ENCODE assay signal across 14 cellular contexts in the genomic region with DNA sequence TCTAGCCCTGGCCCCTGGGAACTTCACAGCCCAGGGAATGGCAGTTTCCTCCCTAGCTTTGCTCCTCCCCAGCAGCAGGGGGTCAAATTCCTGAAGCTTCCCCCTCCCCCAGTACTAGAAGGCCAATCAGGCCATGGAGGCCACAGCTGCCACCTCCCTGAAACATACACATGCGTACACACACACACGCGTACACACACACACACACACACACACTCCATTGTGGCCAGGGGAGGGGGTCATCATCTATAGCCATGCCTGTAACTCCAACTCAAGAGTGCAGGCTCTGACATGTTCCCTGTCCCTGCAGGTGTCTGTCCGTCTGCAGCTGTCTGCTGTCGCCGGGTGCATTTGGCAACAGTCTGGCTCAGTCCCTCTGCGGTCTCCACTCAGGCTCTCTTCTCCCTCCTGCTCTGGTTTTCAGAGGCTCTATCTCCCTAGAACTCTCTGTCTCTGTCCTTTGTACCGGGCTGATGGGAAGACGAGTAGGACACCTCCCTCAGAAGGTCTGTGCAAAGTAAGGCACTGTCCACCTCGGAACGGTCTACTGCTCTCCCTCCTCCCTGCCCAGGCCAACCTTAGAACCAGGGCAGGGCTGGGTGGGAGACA. TPM values are rescaled to one million over a fixed set of nuclear protein-coding genes. Genes with fewer than 3 reads are reported as not detected.
DNase-seq lines count a peak whose midpoint lies in the region; ATAC-seq, FAIRE-seq and TF ChIP-seq lines count a peak whose summit lies in the region.
"Had no signal": no experiment of that assay in that cellular context is flagged by ENCODE, and none has a peak within 500 bp of the region (broad histone marks: within the 10 kb centered on the region; RNA-seq: fewer than 3 reads in every experiment).

No MANE protein-coding gene starts in this region.

- H3K79me1 ChIP-seq in H1 (ENCODE audit: low read depth, low read length) = no peaks in the 10 kb centered on the region

- no peak for DNase-seq in activated naive CD4-positive, alpha-beta T cell treated with Interleukin-2 at 50 U/mL for 16 hours
- peak; percentile 78 to 86 for DNase-seq in NCI-H524 (lab: John Stamatoyannopoulos, UW)
- peak in 1 of 2 experiments; percentile 83 for DNase-seq in H1 (ENCODE audit: low read depth in 1 of 2, low spot score in 2 of 2)
- no peak for DNase-seq in stimulated activated naive B cell treated with anti-CD40 and anti-IgM and Interleukin-4, amounts not matched to agents 10 μg/mL and 1 μg/mL and 100 μg/mL, for 72 hours
- no peak for DNase-seq in KBM-7
- DNase-seq in aorta = no peak
- DNase-seq: left lung had no signal

- peak overlapping the region; percentile 84 for H3K4me3 Mint-ChIP-seq in activated naive CD4-positive, alpha-beta T cell treated with anti-CD3 and anti-CD28 coated beads, Interleukin-2, amount 50 U/mL, for 24 hours
- H3K4me3 Mint-ChIP-seq in stimulated activated naive B cell treated with anti-CD40 and anti-IgM and Interleukin-4, amounts not matched to agents 10 μg/mL and 1 μg/mL and 100 μg/mL, for 72 hours = peak overlapping the region; percentile 54 to 90

- no peak overlapping the region for H4K5ac ChIP-seq in H1 (ENCODE audit: insufficient read length, low read depth, low read length)

- H3K79me2 ChIP-seq in H1 (ENCODE audit: control insufficient read depth in 1 of 2, insufficient read depth in 2 of 2, low read length in 2 of 2) = no peaks in the 10 kb centered on the region

- H3K9me3 ChIP-seq in H1 (ENCODE audit: insufficient read depth in 2 of 2, low read depth in 1 of 2, low read length in 1 of 2) = no peaks in the 10 kb centered on the region
- no peaks in the 10 kb centered on the region for H3K9me3 ChIP-seq in aorta (ENCODE audit: control insufficient read depth, low read length)
- H3K9me3 ChIP-seq: left lung had no signal

- CTCF ChIA-PET in H1 (lab: Charles Lee; ENCODE audit: partially characterized antibody) = interaction anchor here (0.6 to 11.1 kb wide), 21 partner anchors 11 to 262 kb away, joined by 3 to 136 read pairs (median 5); no protein-coding TSS in a partner anchor

- H3K27me3 Mint-ChIP-seq in activated naive CD4-positive, alpha-beta T cell treated with anti-CD3 and anti-CD28 coated beads, Interleukin-2, amount 50 U/mL, for 24 hours = peaks cover 4% of the 10 kb centered on the region
- peaks cover 39 to 58% of the 10 kb centered on the region in 2 donors for H3K27me3 Mint-ChIP-seq in stimulated activated naive B cell treated with anti-CD40 and anti-IgM and Interleukin-4, amounts not matched to agents 10 μg/mL and 1 μg/mL and 100 μg/mL, for 72 hours

- H3K27me3 ChIP-seq in H1 (replicated peaks in 1 of 4; ENCODE audit: control insufficient read depth in 3 of 4, extremely low read depth in 1 of 4, insufficient read depth in 3 of 4, low read length in 3 of 4) = peaks cover 3 to 23% (median 19%) of the 10 kb centered on the region in 4 experiments; a peak in 6 of 7 replicates
- no peaks in the 10 kb centered on the region for H3K27me3 ChIP-seq in aorta (ENCODE audit: control insufficient read depth in 1 of 2, insufficient read depth in 2 of 2, low read length in 1 of 2)

- no peak for ATAC-seq in stimulated activated naive B cell treated with anti-CD40 and anti-IgM and Interleukin-4, amounts not matched to agents 10 μg/mL and 1 μg/mL and 100 μg/mL, for 72 hours (replicated peaks)
- ATAC-seq in esophagus mucosa = no peak
- no peak for ATAC-seq in aorta (ENCODE audit: low FRiP score)
- ATAC-seq: HCT116, left lung had no signal

- H4K8ac ChIP-seq in H1 (ENCODE audit: extremely low read depth, insufficient read depth, low read length) = no peak overlapping the region

- H2AFZ ChIP-seq in H1 (ENCODE audit: low read length) = no peak overlapping the region

- H3K56ac ChIP-seq in H1 (replicated peaks; ENCODE audit: insufficient read length, low read depth, low read length) = no peak overlapping the region

- peak overlapping the region; percentile 82 for H2AK5ac ChIP-seq in H1 (ENCODE audit: low read depth, low read length)

- no peak; a peak in 1 of 3 replicates for TF ChIP-seq POLR2A in H1 (IDR thresholded peaks at IDR 0.05; ENCODE audit: control extremely low read depth in 1 of 2, low read depth in 2 of 2, low read length in 2 of 2)

- TF ChIP-seq EP300 in H1 (IDR thresholded peaks at IDR 0.05; ENCODE audit: borderline replicate concordance in 1 of 2, low read depth in 2 of 2, low read length in 2 of 2) = no peak

- intact Hi-C loops in aorta (cut with DNase I) = loop anchor here in 1 of 2 donors (5.0 kb wide), 1 partner anchor 603 kb away; no protein-coding TSS in a partner anchor

- H3K4me3 ChIP-seq in H1 (ENCODE audit: extremely low read depth in 1 of 4, insufficient read depth in 2 of 4, low read depth in 3 of 4, low read length in 4 of 4) (peak overlapping the region; percentile 56 to 76 (median 72); a peak in 6 of 8 replicates), aorta (ENCODE audit: low read length in 2 of 2) (no peak overlapping the region)
- H3K4me3 ChIP-seq: left lung, SJSA1 had no signal

- H3K4ac ChIP-seq in H1 (replicated peaks; ENCODE audit: insufficient read length, low read depth, low read length) = peak overlapping the region; percentile 22

- no peaks in the 10 kb centered on the region for H4K20me1 ChIP-seq in H1 (replicated peaks in 1 of 2; ENCODE audit: control insufficient read depth in 1 of 2, insufficient read depth in 2 of 2, low read length in 2 of 2)

- no peak overlapping the region for H3K9ac ChIP-seq in H1 (replicated peaks in 1 of 4; ENCODE audit: extremely low read depth in 1 of 4, low read depth in 3 of 4, low read length in 3 of 4)

- peak overlapping the region; percentile 19 for H2BK120ac ChIP-seq in H1 (replicated peaks; ENCODE audit: low read depth, low read length)

- FAIRE-seq in H1 (lab: Jason Lieb, UNC) = peak; percentile 60
- FAIRE-seq: endothelial cell of umbilical vein had no signal

- peak overlapping the region; percentile 47; the same call in 1 of the 2 replicates for H2BK5ac ChIP-seq in H1 (ENCODE audit: low read depth, low read length)

- H3K27ac Mint-ChIP-seq in activated naive CD4-positive, alpha-beta T cell treated with anti-CD3 and anti-CD28 coated beads, Interleukin-2, amount 50 U/mL, for 24 hours = no peak overlapping the region
- no peak overlapping the region for H3K27ac Mint-ChIP-seq in stimulated activated naive B cell treated with anti-CD40 and anti-IgM and Interleukin-4, amounts not matched to agents 10 μg/mL and 1 μg/mL and 100 μg/mL, for 72 hours
- H3K27ac Mint-ChIP-seq: CD14-positive monocyte had no signal

- WGBS in H1 (ENCODE audit: extremely low coverage in 1 of 2, insufficient coverage in 1 of 2, insufficient read length in 1 of 2, insufficient replicate concordance in 2 of 2, low coverage in 1 of 2, low lambda C conversion rate in 2 of 2, missing lambda C conversion rate in 1 of 2), 2 experiments = 37% methylated on average over 11 of the region's 11 CpGs; no CpG with 5 or more reads in 1 of the 2 experiments
- 36 to 41% methylated on average over 11 of the region's 11 CpGs for WGBS in aorta, 2 donors

- H3K4me1 Mint-ChIP-seq in activated naive CD4-positive, alpha-beta T cell treated with anti-CD3 and anti-CD28 coated beads, Interleukin-2, amount 50 U/mL, for 24 hours = peaks cover 32% of the 10 kb centered on the region
- H3K4me1 Mint-ChIP-seq in stimulated activated naive B cell treated with anti-CD40 and anti-IgM and Interleukin-4, amounts not matched to agents 10 μg/mL and 1 μg/mL and 100 μg/mL, for 72 hours = peaks cover 9 to 18% of the 10 kb centered on the region in 2 donors

- POLR2A ChIA-PET in H1 (lab: Charles Lee; ENCODE audit: partially characterized antibody) = interaction anchor here (0.7 to 1.3 kb wide), 4 partner anchors 10 to 64 kb away, joined by 3 to 5 read pairs (median 4); no protein-coding TSS in a partner anchor

- H3K9me3 Mint-ChIP-seq in activated naive CD4-positive, alpha-beta T cell treated with anti-CD3 and anti-CD28 coated beads, Interleukin-2, amount 50 U/mL, for 24 hours = no peaks in the 10 kb centered on the region
- H3K9me3 Mint-ChIP-seq in stimulated activated naive B cell treated with anti-CD40 and anti-IgM and Interleukin-4, amounts not matched to agents 10 μg/mL and 1 μg/mL and 100 μg/mL, for 72 hours = no peaks in the 10 kb centered on the region

- no peaks in the 10 kb centered on the region for H3K36me3 ChIP-seq in H1 (ENCODE audit: control insufficient read depth in 2 of 4, insufficient read depth in 4 of 4, low read length in 3 of 4)
- no peaks in the 10 kb centered on the region for H3K36me3 ChIP-seq in aorta (ENCODE audit: control insufficient read depth in 1 of 2, insufficient read depth in 2 of 2, low read length in 1 of 2)
- H3K36me3 ChIP-seq: left lung, SJSA1 had no signal

- H3K14ac ChIP-seq in H1 (ENCODE audit: insufficient read length) = peak overlapping the region; percentile 2

- no peaks in the 10 kb centered on the region for H3K36me3 Mint-ChIP-seq in activated naive CD4-positive, alpha-beta T cell treated with anti-CD3 and anti-CD28 coated beads, Interleukin-2, amount 50 U/mL, for 24 hours
- no peaks in the 10 kb centered on the region for H3K36me3 Mint-ChIP-seq in stimulated activated naive B cell treated with anti-CD40 and anti-IgM and Interleukin-4, amounts not matched to agents 10 μg/mL and 1 μg/mL and 100 μg/mL, for 72 hours

- no peak for TF ChIP-seq CTCF in H1 (IDR thresholded peaks at IDR 0.05; ENCODE audit: control extremely low read depth in 1 of 3, insufficient read depth in 1 of 3, low read depth in 1 of 3, low read length in 3 of 3)

- H3K18ac ChIP-seq in H1 (ENCODE audit: extremely low read depth, low read length) = peak overlapping the region; percentile 82

- in situ Hi-C loops in KBM-7 (cut with MboI; ENCODE audit: low pct_unique_long_range_greater_than_20kb, low sequenced_read_pairs) = no loop called here

- H3K27ac ChIP-seq in H1 (ENCODE audit: low read depth, low read length) (no peak overlapping the region), aorta (ENCODE audit: low read depth in 1 of 2, low read length in 2 of 2) (no peak overlapping the region)
- H3K27ac ChIP-seq: left lung, SJSA1 had no signal

- H3K4me2 ChIP-seq in H1 (ENCODE audit: insufficient read depth in 1 of 2, low read depth in 2 of 2, low read length in 2 of 2) = peak overlapping the region; percentile 88 to 94

- H2BK20ac ChIP-seq in H1 (ENCODE audit: low read length) = peak overlapping the region; percentile 97

- peak overlapping the region; percentile 2 for H4K91ac ChIP-seq in H1 (replicated peaks; ENCODE audit: insufficient read length, low read length)

- peak overlapping the region; percentile 96; the same call in 1 of the 2 replicates for H2BK15ac ChIP-seq in H1 (ENCODE audit: low read length)

- H3K23ac ChIP-seq in H1 (ENCODE audit: insufficient read length) = no peak overlapping the region

- H2BK12ac ChIP-seq in H1 (ENCODE audit: low read depth, low read length) = peak overlapping the region; percentile 97; the same call in 1 of the 2 replicates

- peaks cover 13 to 24% (median 19%) of the 10 kb centered on the region in 4 experiments for H3K4me1 ChIP-seq in H1 (replicated peaks in 1 of 4; ENCODE audit: control insufficient read depth in 3 of 4, insufficient read depth in 4 of 4, low read length in 3 of 4)
- H3K4me1 ChIP-seq in aorta (ENCODE audit: control insufficient read depth in 1 of 2, insufficient read depth in 2 of 2, low read length in 2 of 2) = no peaks in the 10 kb centered on the region

- TF ChIP-seq RAD21 in H1 (IDR thresholded peaks at IDR 0.05 in 1 of 2, conservative IDR thresholded peaks at IDR 0.05 in 1 of 2; ENCODE audit: low read depth in 2 of 2, low read length in 2 of 2) = no peak

- peaks cover 13% of the 10 kb centered on the region for H3K23me2 ChIP-seq in H1 (ENCODE audit: low read depth, low read length)

RNA-seq across cellular contexts. Expression of a gene that starts 1.4 kb away (rescaled TPM):
- 2.3 TPM in 2 replicates for total RNA-seq in H1 (2021; fragmentation: NEBNext Ultra II Directional; extraction: Animal tissue kit (Norgen Biotek cat#: 25700))
- polyA plus RNA-seq in H1 (2011; rRNA removed) = 2.3 and 2.9 TPM in 2 replicates
- 2.1 TPM for polyA plus RNA-seq in H1 (2011; cell fraction: cytosol; rRNA removed)
- 5.0 TPM for polyA plus RNA-seq in H1 (2011; cell fraction: nucleus; rRNA removed)
- 0.64 to 1.5 TPM (median 1.2 TPM) in 4 replicates for polyA plus RNA-seq in H1 (2012, experiment 1 of 2)
- polyA plus RNA-seq in H1 (2012, experiment 2 of 2) = 0.75 TPM
- polyA plus RNA-seq in H1 (2013, experiment 1 of 2) = 2.1 TPM
- 2.3 TPM for polyA plus RNA-seq in H1 (2013, experiment 2 of 2)
- polyA minus RNA-seq in H1 (2011; rRNA and poly(A)+ RNA removed) = 3.2 and 3.8 TPM in 2 replicates
- polyA minus RNA-seq in H1 (2011; cell fraction: cytosol; rRNA and poly(A)+ RNA removed) = 2.9 TPM
- 6.2 TPM for polyA minus RNA-seq in H1 (2011; cell fraction: nucleus; rRNA and poly(A)+ RNA removed)
- total RNA-seq in esophagus mucosa = 0.32 TPM
- total RNA-seq in aorta = not detected
- polyA plus RNA-seq in aorta = not detected
- total RNA-seq: endothelial cell of umbilical vein, HT1080, SJSA1 had no signal
- polyA plus RNA-seq: CD14-positive monocyte, endothelial cell of umbilical vein had no signal

Comparison
In these comparisons a context has a peak if more than half of its experiments do, and no peak if none do; other contexts are left out.
1. DNase-seq: peak in NCI-H524 (2 of 2); none in activated naive CD4-positive, alpha-beta T cell treated with Interleukin-2 at 50 U/mL for 16 hours (single experiment), stimulated activated naive B cell treated with anti-CD40 and anti-IgM and Interleukin-4, amounts not matched to agents 10 μg/mL and 1 μg/mL and 100 μg/mL, for 72 hours (single experiment), KBM-7 (single experiment) and aorta (0 of 2).
2. H3K4me3 ChIP-seq: peak in H1 (4 of 4); none in aorta (0 of 2).